In the genomic region with DNA sequence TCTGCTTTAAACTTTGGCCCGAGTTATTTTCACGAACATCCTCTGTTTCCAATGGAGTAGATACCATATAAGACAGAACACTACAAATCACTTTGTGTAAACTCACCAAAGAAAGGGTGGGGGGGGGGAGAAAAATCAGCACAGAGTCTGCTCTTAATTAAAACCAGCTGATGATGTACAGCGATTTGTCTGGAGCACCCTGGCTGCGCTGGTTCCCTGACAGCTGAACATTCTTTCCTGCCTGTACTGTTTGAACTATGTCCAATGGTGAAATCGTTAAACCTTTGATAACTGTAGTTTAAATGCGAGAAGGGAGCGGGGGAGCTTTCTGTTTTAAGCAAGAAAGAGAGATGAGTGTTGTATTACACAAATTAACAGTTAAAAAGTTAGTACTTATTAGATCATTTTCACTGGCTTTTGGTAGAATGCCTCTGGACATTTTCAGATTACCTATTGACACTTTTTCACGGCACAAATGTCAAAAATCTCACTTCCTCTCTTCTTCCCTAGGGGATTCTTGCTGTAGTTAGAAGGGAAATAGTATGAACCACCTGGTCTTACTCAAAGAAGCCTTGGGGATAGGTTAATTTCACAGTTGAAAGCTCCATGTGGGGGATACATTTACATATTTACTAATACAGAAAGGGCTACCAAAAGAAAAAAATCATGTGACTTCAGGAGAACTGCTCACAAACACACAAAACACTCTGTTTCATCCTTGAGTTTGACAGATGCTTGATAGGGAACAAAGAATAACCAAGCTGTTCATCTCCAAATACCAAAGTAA, we compare ENCODE assay signal across 10 cellular contexts.
DNase-seq lines count a peak whose midpoint lies in the region; ATAC-seq, FAIRE-seq and TF ChIP-seq lines count a peak whose summit lies in the region.
"Had no signal": no experiment of that assay in that cellular context is flagged by ENCODE, and none has a peak within 500 bp of the region (broad histone marks: within the 10 kb centered on the region; RNA-seq: fewer than 3 reads in every experiment).

No MANE protein-coding gene starts in this region.

- peaks cover 22% of the 10 kb centered on the region for H3K4me1 Mint-ChIP-seq in osteocyte (ENCODE audit: unreplicated experiment)
- H3K4me1 Mint-ChIP-seq in naive thymus-derived CD4-positive, alpha-beta T cell: peaks cover 0 to 3% (median 0%) of the 10 kb centered on the region in 7 donors

- H3K27me3 Mint-ChIP-seq in osteocyte (ENCODE audit: unreplicated experiment): no peaks in the 10 kb centered on the region
- H3K27me3 Mint-ChIP-seq in naive thymus-derived CD4-positive, alpha-beta T cell: peaks cover 0 to 8% (median 3%) of the 10 kb centered on the region in 5 donors

- FAIRE-seq in GM18507 (lab: Jason Lieb, UNC): peak; percentile 86

- no peak overlapping the region for H2AFZ ChIP-seq in OCI-LY3 (ENCODE audit: low read depth, low read length)

- POLR2A ChIA-PET in naive thymus-derived CD4-positive, alpha-beta T cell (lab: Charles Lee): interaction anchor here (0.6 kb wide), 1 partner anchor 16 kb away, joined by 4 read pairs; no protein-coding TSS in a partner anchor
- POLR2A ChIA-PET in A673 (lab: Charles Lee; ENCODE audit: low non-redundant PET): no interaction called here

- CTCF ChIA-PET in naive thymus-derived CD4-positive, alpha-beta T cell (lab: Charles Lee): no interaction called here
- CTCF ChIA-PET in A673 (lab: Charles Lee): no interaction called here

- BruUV-seq in A673 (replicated peaks; lab: Mats Ljungman, UMichigan): no TSS peak

- H3K36me3 ChIP-seq in OCI-LY3 (replicated peaks; ENCODE audit: low read depth, low read length) (peaks cover 11% of the 10 kb centered on the region), A673 (ENCODE audit: insufficient read depth, low read length, poor library complexity, severe bottlenecking) (no peaks in the 10 kb centered on the region)
- H3K36me3 ChIP-seq in naive thymus-derived CD4-positive, alpha-beta T cell (ENCODE audit: control insufficient read depth in 2 of 3, insufficient read depth in 3 of 3, low read length in 3 of 3): no peaks in the 10 kb centered on the region
- H3K36me3 ChIP-seq: upper lobe of left lung had no signal

- peak overlapping the region; percentile 91 for H3K9ac ChIP-seq in OCI-LY3 (ENCODE audit: low read length)
- H3K9ac ChIP-seq: KMS-11 had no signal

- H3K9me3 ChIP-seq in OCI-LY3 (ENCODE audit: insufficient read depth, low read length) (no peaks in the 10 kb centered on the region), A673 (ENCODE audit: low read depth, low read length, poor library complexity, severe bottlenecking) (no peaks in the 10 kb centered on the region)
- no peaks in the 10 kb centered on the region for H3K9me3 ChIP-seq in naive thymus-derived CD4-positive, alpha-beta T cell (ENCODE audit: control insufficient read depth in 2 of 3, low read length in 3 of 3)
- H3K9me3 ChIP-seq: upper lobe of left lung had no signal

- H3K4me3 ChIP-seq in OCI-LY3 (ENCODE audit: low read length) (peak overlapping the region; percentile 64), A673 (ENCODE audit: low read depth, low read length, poor library complexity, severe bottlenecking) (no peak overlapping the region)
- no peak overlapping the region for H3K4me3 ChIP-seq in naive thymus-derived CD4-positive, alpha-beta T cell (ENCODE audit: low read length)
- H3K4me3 ChIP-seq: upper lobe of left lung had no signal

- TF ChIP-seq CTCF in OCI-LY3 (IDR thresholded peaks at IDR 0.05; ENCODE audit: low read depth, low read length) (no peak), osteocyte (IDR thresholded peaks at IDR 0.05) (no peak), A673 (conservative IDR thresholded peaks at IDR 0.05; ENCODE audit: low read depth, low read length) (no peak)

- H3K27ac ChIP-seq in OCI-LY3 (ENCODE audit: low read length): peak overlapping the region; percentile 100
- no peak overlapping the region for H3K27ac ChIP-seq in naive thymus-derived CD4-positive, alpha-beta T cell (ENCODE audit: low read depth, low read length)
- H3K27ac ChIP-seq in A673 (ENCODE audit: low read depth, low read length, poor library complexity, severe bottlenecking): no peak overlapping the region
- H3K27ac ChIP-seq: KMS-11, upper lobe of left lung had no signal

- H3K27me3 ChIP-seq in OCI-LY3 (ENCODE audit: low read depth, low read length) (no peaks in the 10 kb centered on the region), A673 (replicated peaks; ENCODE audit: insufficient read depth, low read depth, low read length, poor library complexity) (peaks cover 5% of the 10 kb centered on the region)
- no peaks in the 10 kb centered on the region for H3K27me3 ChIP-seq in naive thymus-derived CD4-positive, alpha-beta T cell (ENCODE audit: control insufficient read depth in 2 of 2, insufficient read depth in 2 of 2, low read length in 2 of 2)
- H3K27me3 ChIP-seq: upper lobe of left lung had no signal

- no peaks in the 10 kb centered on the region for H3K79me2 ChIP-seq in OCI-LY3 (ENCODE audit: low read length)

- H3K4me1 ChIP-seq in OCI-LY3 (ENCODE audit: low read length) (peaks cover 47% of the 10 kb centered on the region), A673 (ENCODE audit: insufficient read depth, low read length, poor library complexity, severe bottlenecking) (no peaks in the 10 kb centered on the region)
- H3K4me1 ChIP-seq in naive thymus-derived CD4-positive, alpha-beta T cell (ENCODE audit: control insufficient read depth in 2 of 2, insufficient read depth in 2 of 2, low read length in 2 of 2): no peaks in the 10 kb centered on the region
- H3K4me1 ChIP-seq: upper lobe of left lung had no signal

- H3K27ac Mint-ChIP-seq in osteocyte (ENCODE audit: unreplicated experiment): peak overlapping the region; percentile 73
- no peak overlapping the region for H3K27ac Mint-ChIP-seq in naive thymus-derived CD4-positive, alpha-beta T cell

- no peaks in the 10 kb centered on the region for H4K20me1 ChIP-seq in OCI-LY3 (ENCODE audit: insufficient read depth, low read length)

- peak overlapping the region; percentile 87 for H3K4me2 ChIP-seq in OCI-LY3 (ENCODE audit: low read length)
- H3K4me2 ChIP-seq: KMS-11 had no signal

- intact Hi-C loops in naive thymus-derived CD4-positive, alpha-beta T cell (cut with micrococcal nuclease): no loop called here
- intact Hi-C loops in A673 (cut with micrococcal nuclease; ENCODE audit: unreplicated experiment): no loop called here

- H3K9me3 Mint-ChIP-seq in osteocyte (ENCODE audit: unreplicated experiment): peaks cover 2% of the 10 kb centered on the region
- peaks cover 0 to 12% (median 0%) of the 10 kb centered on the region in 11 donors for H3K9me3 Mint-ChIP-seq in naive thymus-derived CD4-positive, alpha-beta T cell

- H3K36me3 Mint-ChIP-seq in osteocyte (ENCODE audit: unreplicated experiment): no peaks in the 10 kb centered on the region
- H3K36me3 Mint-ChIP-seq in naive thymus-derived CD4-positive, alpha-beta T cell: peaks cover 0 to 2% (median 0%) of the 10 kb centered on the region in 5 donors

- no peak for ATAC-seq in naive thymus-derived CD4-positive, alpha-beta T cell

- DNase-seq in GM18507 (ENCODE audit: extremely low spot score, insufficient read length, low read depth): peak; percentile 26
- peak; percentile 72 for DNase-seq in HCEC 1CT
- DNase-seq in osteocyte (ENCODE audit: extremely low spot score, unreplicated experiment): no peak
- DNase-seq in RKO (ENCODE audit: low spot score): no peak
- DNase-seq in UCSD-AML1 (lab: John Stamatoyannopoulos, UW; ENCODE audit: unreplicated experiment): no peak
- DNase-seq in naive thymus-derived CD4-positive, alpha-beta T cell: no peak
- DNase-seq in A673 (ENCODE audit: low spot score): no peak
- DNase-seq: upper lobe of left lung had no signal

- H3K4me3 Mint-ChIP-seq in osteocyte (ENCODE audit: unreplicated experiment): peak overlapping the region; percentile 26
- H3K4me3 Mint-ChIP-seq in naive thymus-derived CD4-positive, alpha-beta T cell: no peak overlapping the region

Comparison
In these comparisons a context has a peak if more than half of its experiments do, and no peak if none do; other contexts are left out.
1. DNase-seq: peak in GM18507 (single experiment) and HCEC 1CT (single experiment); none in osteocyte (single experiment), RKO (single experiment), UCSD-AML1 (single experiment), naive thymus-derived CD4-positive, alpha-beta T cell (0 of 9) and A673 (single experiment).